Comparison of ENCODE assay signal across 12 cellular contexts in genomic region chr22:21626735-21627469, GRCh38. TPM values are rescaled to one million over a fixed set of nuclear protein-coding genes. Genes with fewer than 3 reads are reported as not detected.
DNase-seq lines count a peak whose midpoint lies in the region; ATAC-seq and TF ChIP-seq lines count a peak whose summit lies in the region.
"Had no signal": no experiment of that assay in that cellular context is flagged by ENCODE, and none has a peak within 500 bp of the region (broad histone marks: within the 10 kb centered on the region; RNA-seq: fewer than 3 reads in every experiment).

No MANE protein-coding gene starts in this region.

- WGBS in sigmoid colon, 2 donors, result 83 to 88% methylated on average over 11 of the region's 11 CpGs

- H3K27me3 Mint-ChIP-seq in activated T-cell treated with anti-CD3 and anti-CD28 coated beads, Interleukin-2, amount 50 U/mL, for 4 hours (ENCODE audit: low read depth), result no peaks in the 10 kb centered on the region
- H3K27me3 Mint-ChIP-seq in activated naive CD8-positive, alpha-beta T cell treated with anti-CD3 and anti-CD28 coated beads for 36 hours, result no peaks in the 10 kb centered on the region

- 0 out of 2 replicates have a peak overlapping the region, but pooled peaks have one; percentile 1 for H3K9ac ChIP-seq in Karpas-422 (ENCODE audit: low read length)

- TF ChIP-seq CTCF in neutrophil (IDR thresholded peaks at IDR 0.05) (no peak), GM20000 (IDR thresholded peaks at IDR 0.05; ENCODE audit: extremely low read depth, missing control alignments) (no peak), sigmoid colon (IDR thresholded peaks at IDR 0.05) (no peak)

- no peaks in the 10 kb centered on the region for H3K9me3 ChIP-seq in Karpas-422 (ENCODE audit: low read length)
- no peaks in the 10 kb centered on the region for H3K9me3 ChIP-seq in neutrophil
- no peaks in the 10 kb centered on the region for H3K9me3 ChIP-seq in sigmoid colon
- H3K9me3 ChIP-seq: uterus had no signal

- no peak for TF ChIP-seq EP300 in sigmoid colon (IDR thresholded peaks at IDR 0.05)

- H4K20me1 ChIP-seq in Karpas-422 (ENCODE audit: insufficient read depth, low read depth, low read length), result peaks cover 23% of the 10 kb centered on the region

- peaks cover 53% of the 10 kb centered on the region for H3K79me2 ChIP-seq in Karpas-422 (ENCODE audit: low read length)

- H3K4me1 Mint-ChIP-seq in activated T-cell treated with anti-CD3 and anti-CD28 coated beads, Interleukin-2, amount 50 U/mL, for 4 hours (ENCODE audit: low read depth), result peaks cover 40% of the 10 kb centered on the region
- peaks cover 33% of the 10 kb centered on the region for H3K4me1 Mint-ChIP-seq in activated naive CD8-positive, alpha-beta T cell treated with anti-CD3 and anti-CD28 coated beads for 36 hours

- no peak for TF ChIP-seq POLR2A in sigmoid colon (IDR thresholded peaks at IDR 0.05)

- peaks cover 29% of the 10 kb centered on the region for H3K36me3 Mint-ChIP-seq in activated T-cell treated with anti-CD3 and anti-CD28 coated beads, Interleukin-2, amount 50 U/mL, for 4 hours (ENCODE audit: insufficient read depth)
- peaks cover 25% of the 10 kb centered on the region for H3K36me3 Mint-ChIP-seq in activated naive CD8-positive, alpha-beta T cell treated with anti-CD3 and anti-CD28 coated beads for 36 hours

- peak overlapping the region; percentile 93 for H3K27ac Mint-ChIP-seq in activated naive CD8-positive, alpha-beta T cell treated with anti-CD3 and anti-CD28 coated beads for 36 hours

- H3K27ac ChIP-seq in Karpas-422 (ENCODE audit: low read length) (no peak overlapping the region), neutrophil (peak overlapping the region; percentile 11), sigmoid colon (no peak overlapping the region)
- H3K27ac ChIP-seq: coronary artery, skin epidermis, uterus had no signal

- H3K4me1 ChIP-seq in Karpas-422 (ENCODE audit: low read length) (peaks cover 52% of the 10 kb centered on the region), neutrophil (ENCODE audit: control insufficient read depth in 1 of 2, insufficient read depth in 1 of 2, low read depth in 1 of 2, low read length in 1 of 2) (peaks cover 39 to 41% of the 10 kb centered on the region in 2 experiments), sigmoid colon (peaks cover 0 to 37% (median 26%) of the 10 kb centered on the region in 4 donors)

- H3K4me2 ChIP-seq in Karpas-422 (ENCODE audit: low read depth, low read length, poor library complexity, severe bottlenecking), result peak overlapping the region; percentile 6

- DNase-seq in activated T-cell treated with anti-CD3 and anti-CD28 coated beads, Interleukin-2, amount 50 U/mL, for 4 hours, result no peak
- DNase-seq in activated T-cell treated with anti-CD3 and anti-CD28 coated beads for 4 hours, result no peak
- DNase-seq in Karpas-422, result no peak
- DNase-seq in activated naive CD8-positive, alpha-beta T cell treated with anti-CD3 and anti-CD28 coated beads for 36 hours, result no peak
- no peak for DNase-seq in GM20000 (ENCODE audit: low spot score)
- DNase-seq in sigmoid colon, result no peak
- no peak for DNase-seq in NCI-H2196 (lab: John Stamatoyannopoulos, UW; ENCODE audit: unreplicated experiment)
- DNase-seq: activated gamma-delta T cell, uterus had no signal

- H3K4me3 ChIP-seq in Karpas-422 (ENCODE audit: low read length) (no peak overlapping the region), neutrophil (ENCODE audit: low read depth in 1 of 2, low read length in 1 of 2) (no peak overlapping the region), sigmoid colon (no peak overlapping the region)
- H3K4me3 ChIP-seq: coronary artery, skin epidermis, uterus had no signal

- H3K27me3 ChIP-seq in Karpas-422 (ENCODE audit: low read length), result no peaks in the 10 kb centered on the region
- H3K27me3 ChIP-seq in neutrophil, result no peaks in the 10 kb centered on the region
- no peaks in the 10 kb centered on the region for H3K27me3 ChIP-seq in sigmoid colon
- H3K27me3 ChIP-seq: uterus had no signal

- no peaks in the 10 kb centered on the region for H3K9me2 ChIP-seq in Karpas-422 (replicated peaks; ENCODE audit: insufficient read depth, low read length)

- ATAC-seq in activated T-cell treated with anti-CD3 and anti-CD28 coated beads, Interleukin-2, amount 50 U/mL, for 4 hours, result no peak

- intact Hi-C loops in sigmoid colon (cut with DNase I), result loop anchor here (5.0 kb wide), 1 partner anchor 45 kb away; no protein-coding TSS in a partner anchor

- H3K36me3 ChIP-seq in Karpas-422 (ENCODE audit: insufficient read depth, low read length), result peaks cover 21% of the 10 kb centered on the region
- peaks cover 5% of the 10 kb centered on the region for H3K36me3 ChIP-seq in neutrophil
- peaks cover 0 to 20% (median 0%) of the 10 kb centered on the region in 4 donors for H3K36me3 ChIP-seq in sigmoid colon
- H3K36me3 ChIP-seq: uterus had no signal

- no peak overlapping the region for H2AFZ ChIP-seq in Karpas-422 (ENCODE audit: low read length)

- H3K4me3 Mint-ChIP-seq in activated T-cell treated with anti-CD3 and anti-CD28 coated beads, Interleukin-2, amount 50 U/mL, for 4 hours, result peak overlapping the region; percentile 91
- peak overlapping the region; percentile 90 for H3K4me3 Mint-ChIP-seq in activated naive CD8-positive, alpha-beta T cell treated with anti-CD3 and anti-CD28 coated beads for 36 hours

- H3K9me3 Mint-ChIP-seq in activated T-cell treated with anti-CD3 and anti-CD28 coated beads, Interleukin-2, amount 50 U/mL, for 4 hours, result no peaks in the 10 kb centered on the region
- no peaks in the 10 kb centered on the region for H3K9me3 Mint-ChIP-seq in activated naive CD8-positive, alpha-beta T cell treated with anti-CD3 and anti-CD28 coated beads for 36 hours

RNA-seq across cellular contexts. Expression of gene YDJC, which starts 2.9 kb away (rescaled TPM):
- total RNA-seq in activated T-cell treated with anti-CD3 and anti-CD28 coated beads, Interleukin-2, amount 50 U/mL, for 4 hours, result 10 to 100 TPM; 74.5 to 91.5 (median 91.4) TPM
- total RNA-seq in Karpas-422 (2014; rRNA removed; shearing (Covaris generic); ENCODE audit: low replicate concordance), result 59.1 and 109 TPM in 2 replicates
- 10 to 100 TPM; 83.0 to 86.4 TPM for total RNA-seq in activated naive CD8-positive, alpha-beta T cell treated with anti-CD3 and anti-CD28 coated beads for 36 hours
- 10 to 100 TPM in 3 of 4 donors, 1 to 10 TPM in 1; 8.3 to 16.3 (median 15.3) TPM for total RNA-seq in sigmoid colon
- polyA plus RNA-seq in sigmoid colon, result 10 to 100 TPM; 17.4 to 36.5 (median 18.3) TPM

RNA-seq across cellular contexts. Expression of gene CCDC116, which starts 5.7 kb away (rescaled TPM):
- total RNA-seq in activated T-cell treated with anti-CD3 and anti-CD28 coated beads, Interleukin-2, amount 50 U/mL, for 4 hours, result 1 to 10 TPM in 1 of 3 donors, under 1 TPM in 2; 0.73 to 1.3 (median 0.86) TPM
- 0.11 and 1.3 TPM in 2 replicates for total RNA-seq in Karpas-422 (2014; rRNA removed; shearing (Covaris generic); ENCODE audit: low replicate concordance)
- under 1 TPM; 0.29 to 0.34 TPM for total RNA-seq in activated naive CD8-positive, alpha-beta T cell treated with anti-CD3 and anti-CD28 coated beads for 36 hours
- 1 to 10 TPM in 1 of 4 donors, under 1 TPM in 3; 0.33 to 2.5 (median 0.38) TPM for total RNA-seq in sigmoid colon
- under 1 TPM in 1 of 3 donors, not detected in 2; 0.58 TPM for polyA plus RNA-seq in sigmoid colon

RNA-seq across cellular contexts. Expression of gene SDF2L1, which starts 15.2 kb away (rescaled TPM):
- total RNA-seq in activated T-cell treated with anti-CD3 and anti-CD28 coated beads, Interleukin-2, amount 50 U/mL, for 4 hours, result 100 to 1,000 TPM; 151 to 173 (median 163) TPM
- 19.0 and 72.9 TPM in 2 replicates for total RNA-seq in Karpas-422 (2014; rRNA removed; shearing (Covaris generic); ENCODE audit: low replicate concordance)
- 10 to 100 TPM; 52.6 to 53.8 TPM for total RNA-seq in activated naive CD8-positive, alpha-beta T cell treated with anti-CD3 and anti-CD28 coated beads for 36 hours
- 10 to 100 TPM in 3 of 4 donors, 1 to 10 TPM in 1; 6.1 to 38.8 (median 24.4) TPM for total RNA-seq in sigmoid colon
- 100 to 1,000 TPM in 1 of 3 donors, 10 to 100 TPM in 2; 15.6 to 127 (median 25.0) TPM for polyA plus RNA-seq in sigmoid colon

RNA-seq across cellular contexts. Expression of gene PPIL2, which starts 38.9 kb away (rescaled TPM):
- 10 to 100 TPM; 40.0 to 44.7 (median 40.0) TPM for total RNA-seq in activated T-cell treated with anti-CD3 and anti-CD28 coated beads, Interleukin-2, amount 50 U/mL, for 4 hours
- total RNA-seq in Karpas-422 (2014; rRNA removed; shearing (Covaris generic); ENCODE audit: low replicate concordance), result 32.8 and 39.6 TPM in 2 replicates
- total RNA-seq in activated naive CD8-positive, alpha-beta T cell treated with anti-CD3 and anti-CD28 coated beads for 36 hours, result 10 to 100 TPM; 41.6 to 43.8 TPM
- 10 to 100 TPM; 15.1 to 28.0 (median 18.5) TPM for total RNA-seq in sigmoid colon
- polyA plus RNA-seq in sigmoid colon, result 10 to 100 TPM; 13.2 to 46.3 (median 19.4) TPM

RNA-seq across cellular contexts. Expression of gene UBE2L3, which starts 59.4 kb away (rescaled TPM):
- total RNA-seq in activated T-cell treated with anti-CD3 and anti-CD28 coated beads, Interleukin-2, amount 50 U/mL, for 4 hours, result 10 to 100 TPM; 73.5 to 79.2 (median 78.0) TPM
- 38.7 and 56.1 TPM in 2 replicates for total RNA-seq in Karpas-422 (2014; rRNA removed; shearing (Covaris generic); ENCODE audit: low replicate concordance)
- total RNA-seq in activated naive CD8-positive, alpha-beta T cell treated with anti-CD3 and anti-CD28 coated beads for 36 hours, result 10 to 100 TPM; 70.0 to 72.9 TPM
- 10 to 100 TPM; 36.1 to 50.7 (median 43.3) TPM for total RNA-seq in sigmoid colon
- polyA plus RNA-seq in sigmoid colon, result 10 to 100 TPM; 63.7 to 87.2 (median 71.0) TPM
